15 cellular contexts compared by ENCODE assay signal in the genomic region with DNA sequence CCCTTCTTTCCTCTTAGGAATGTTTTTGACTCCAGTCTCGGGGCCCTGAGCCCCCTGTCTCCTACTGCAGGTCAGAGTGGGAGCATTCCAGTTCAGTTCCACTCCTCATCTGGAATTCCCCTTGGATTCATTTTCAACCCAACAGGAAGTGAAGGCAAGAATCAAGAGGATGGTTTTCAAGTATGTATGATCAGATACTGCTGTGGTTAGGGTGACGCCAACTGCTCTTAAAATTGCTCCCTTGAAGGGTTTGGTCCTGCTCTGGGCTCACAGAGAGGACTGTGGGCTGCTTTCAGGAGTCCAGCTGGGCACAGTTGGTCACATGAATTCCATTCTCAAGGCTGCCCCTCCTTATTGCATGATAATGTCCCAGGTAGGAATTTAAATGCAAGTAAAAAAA. TPM values are rescaled to one million over a fixed set of nuclear protein-coding genes. Genes with fewer than 3 reads are reported as not detected.
DNase-seq lines count a peak whose midpoint lies in the region; ATAC-seq and TF ChIP-seq lines count a peak whose summit lies in the region.
"Had no signal": no experiment of that assay in that cellular context is flagged by ENCODE, and none has a peak within 500 bp of the region (broad histone marks: within the 10 kb centered on the region; RNA-seq: fewer than 3 reads in every experiment).

No MANE protein-coding gene starts in this region.

- peaks cover 5% of the 10 kb centered on the region; the same call in 1 of the 2 replicates for H3F3A ChIP-seq in Loucy (ENCODE audit: low read depth)

- H4K20me1 ChIP-seq in Loucy (ENCODE audit: insufficient read depth, low read length, poor library complexity, severe bottlenecking) (no peaks in the 10 kb centered on the region), fibroblast of lung (ENCODE audit: control insufficient read depth, extremely low read depth, insufficient read depth, low read length) (no peaks in the 10 kb centered on the region)

- no peaks in the 10 kb centered on the region for H3K36me3 ChIP-seq in Loucy (ENCODE audit: insufficient read depth, low read length)
- no peaks in the 10 kb centered on the region for H3K36me3 ChIP-seq in fibroblast of lung (ENCODE audit: control insufficient read depth, insufficient read depth, low read length)
- H3K36me3 ChIP-seq: thoracic aorta had no signal

- no peak for ATAC-seq in stimulated activated effector memory CD8-positive, alpha-beta T cell treated with anti-CD3 and anti-CD28 coated beads, Interleukin-12 subunit alpha, Interleukin-12 subunit beta, amount 100 ng/mL, for 72 hours
- ATAC-seq: activated naive CD8-positive, alpha-beta T cell treated with anti-CD3 and anti-CD28 coated beads, Interleukin-2, amount 50 U/mL, for 24 hours; K562 had no signal

- H2AFZ ChIP-seq in Loucy (ENCODE audit: low read length) = no peak overlapping the region
- H2AFZ ChIP-seq in fibroblast of lung (ENCODE audit: low read length) = no peak overlapping the region

- H3K9me3 Mint-ChIP-seq in stimulated activated effector memory CD8-positive, alpha-beta T cell treated with anti-CD3 and anti-CD28 coated beads, Interleukin-12 subunit alpha, Interleukin-12 subunit beta, amount 100 ng/mL, for 72 hours = no peaks in the 10 kb centered on the region
- H3K9me3 Mint-ChIP-seq: activated naive CD8-positive, alpha-beta T cell treated with anti-CD3 and anti-CD28 coated beads, Interleukin-2, amount 50 U/mL, for 24 hours; nephron progenitor cell had no signal

- no peaks in the 10 kb centered on the region for H3K4me1 Mint-ChIP-seq in stimulated activated effector memory CD8-positive, alpha-beta T cell treated with anti-CD3 and anti-CD28 coated beads, Interleukin-12 subunit alpha, Interleukin-12 subunit beta, amount 100 ng/mL, for 72 hours

- H3K9ac ChIP-seq in Loucy (ENCODE audit: low read depth, low read length, poor library complexity, severe bottlenecking) = no peak overlapping the region
- H3K9ac ChIP-seq in fibroblast of lung (ENCODE audit: insufficient read depth, low read length) = no peak overlapping the region

- H3K4me3 ChIP-seq in Loucy (ENCODE audit: low read length, poor library complexity, severe bottlenecking) (no peak overlapping the region), fibroblast of lung (replicated peaks in 1 of 4; ENCODE audit: control extremely low read depth in 1 of 4, insufficient read depth in 1 of 4, low read depth in 3 of 4, low read length in 4 of 4) (no peak overlapping the region)
- H3K4me3 ChIP-seq: K562, skin epidermis, thoracic aorta had no signal

- no peaks in the 10 kb centered on the region for H3K36me3 Mint-ChIP-seq in stimulated activated effector memory CD8-positive, alpha-beta T cell treated with anti-CD3 and anti-CD28 coated beads, Interleukin-12 subunit alpha, Interleukin-12 subunit beta, amount 100 ng/mL, for 72 hours

- no peaks in the 10 kb centered on the region for H3K9me2 ChIP-seq in Loucy (replicated peaks; ENCODE audit: low read depth, low read length)

- peak overlapping the region; percentile 40 for H3K27ac Mint-ChIP-seq in stimulated activated effector memory CD8-positive, alpha-beta T cell treated with anti-CD3 and anti-CD28 coated beads, Interleukin-12 subunit alpha, Interleukin-12 subunit beta, amount 100 ng/mL, for 72 hours
- H3K27ac Mint-ChIP-seq: activated naive CD8-positive, alpha-beta T cell treated with anti-CD3 and anti-CD28 coated beads, Interleukin-2, amount 50 U/mL, for 24 hours; nephron progenitor cell had no signal

- no peak overlapping the region for H3K27ac ChIP-seq in fibroblast of lung (ENCODE audit: insufficient read depth, low read length)
- H3K27ac ChIP-seq: thoracic aorta had no signal

- H3K79me2 ChIP-seq in Loucy (ENCODE audit: insufficient read depth, low read length) (no peaks in the 10 kb centered on the region), fibroblast of lung (ENCODE audit: control insufficient read depth, insufficient read depth, low read length) (no peaks in the 10 kb centered on the region)

- no peak overlapping the region for H3K4me3 Mint-ChIP-seq in stimulated activated effector memory CD8-positive, alpha-beta T cell treated with anti-CD3 and anti-CD28 coated beads, Interleukin-12 subunit alpha, Interleukin-12 subunit beta, amount 100 ng/mL, for 72 hours
- H3K4me3 Mint-ChIP-seq: activated naive CD8-positive, alpha-beta T cell treated with anti-CD3 and anti-CD28 coated beads, Interleukin-2, amount 50 U/mL, for 24 hours; nephron progenitor cell had no signal

- in situ Hi-C loops in GM13976 (cut with MboI; ENCODE audit: low sequenced_read_pairs, unreplicated experiment) = no loop called here

- TF ChIP-seq CTCF in GM13976 (IDR thresholded peaks at IDR 0.05; ENCODE audit: borderline replicate concordance, control extremely low read depth, extremely low read depth, insufficient read depth, missing control alignments) (no peak), Loucy (conservative IDR thresholded peaks at IDR 0.05; ENCODE audit: low read length) (no peak), fibroblast of lung (conservative IDR thresholded peaks at IDR 0.05 in 1 of 2, IDR thresholded peaks at IDR 0.05 in 1 of 2; ENCODE audit: low read depth in 1 of 2, low read length in 2 of 2) (no peak)

- H3K27me3 ChIP-seq in Loucy (ENCODE audit: insufficient read depth, low read length, poor library complexity, severe bottlenecking) (no peaks in the 10 kb centered on the region), fibroblast of lung (ENCODE audit: control insufficient read depth, insufficient read depth, low read length) (no peaks in the 10 kb centered on the region)

- DNase-seq in GM13976 (ENCODE audit: low spot score) = peak; percentile 50
- peak; percentile 18 to 93 for DNase-seq in fibroblast of lung (ENCODE audit: low read depth in 2 of 2)
- DNase-seq in stimulated activated effector memory CD8-positive, alpha-beta T cell treated with anti-CD3 and anti-CD28 coated beads, Interleukin-12 subunit alpha, Interleukin-12 subunit beta, amount 100 ng/mL, for 72 hours (ENCODE audit: low spot score in 2 of 2) = no peak
- DNase-seq in NCI-H2227 (lab: John Stamatoyannopoulos, UW; ENCODE audit: unreplicated experiment) = no peak
- DNase-seq in activated T-cell treated with anti-CD3 and anti-CD28 coated beads, Interleukin-2, amount 50 U/mL, for 1 hour = no peak
- DNase-seq in midbrain (lab: John Stamatoyannopoulos, UW) = no peak
- DNase-seq: activated naive CD8-positive, alpha-beta T cell treated with anti-CD3 and anti-CD28 coated beads, Interleukin-2, amount 50 U/mL, for 24 hours; NCI-H1930; nephron progenitor cell had no signal

- no peaks in the 10 kb centered on the region for H3K9me3 ChIP-seq in Loucy (ENCODE audit: insufficient read depth, low read depth, low read length)
- H3K9me3 ChIP-seq in fibroblast of lung (ENCODE audit: control insufficient read depth, insufficient read depth, low read depth, low read length) = no peaks in the 10 kb centered on the region
- H3K9me3 ChIP-seq: thoracic aorta had no signal

- H3K4me1 ChIP-seq in Loucy (ENCODE audit: insufficient read depth, low read length, poor library complexity, severe bottlenecking) (peaks cover 43% of the 10 kb centered on the region), fibroblast of lung (ENCODE audit: control insufficient read depth, extremely low read depth, insufficient read depth, low read length) (peaks cover 22% of the 10 kb centered on the region)

- peak overlapping the region; percentile 35 for H3K4me2 ChIP-seq in Loucy (ENCODE audit: low read depth, low read length, poor library complexity, severe bottlenecking)
- no peak overlapping the region for H3K4me2 ChIP-seq in fibroblast of lung (ENCODE audit: extremely low read depth, insufficient read depth, low read length)

RNA-seq across cellular contexts. Expression of a gene that starts 22.1 kb away (rescaled TPM):
- total RNA-seq in fibroblast of lung = under 0.01 and 0.17 TPM in 2 replicates
- polyA plus RNA-seq in fibroblast of lung = 0.03 and 0.11 TPM in 2 replicates
- 0.07 and 0.20 TPM in 2 replicates for polyA plus RNA-seq in fibroblast of lung (2012)
- polyA minus RNA-seq in fibroblast of lung (ENCODE audit: low replicate concordance) = not detected in 2 replicates
- total RNA-seq: dermis microvascular lymphatic vessel endothelial cell, K562, SK-MEL-5 had no signal
- polyA plus RNA-seq: K562 had no signal

Comparison
In these comparisons a context has a peak if more than half of its experiments do, and no peak if none do; other contexts are left out.
1. DNase-seq: peak in GM13976 (single experiment) and fibroblast of lung (2 of 2); none in stimulated activated effector memory CD8-positive, alpha-beta T cell treated with anti-CD3 and anti-CD28 coated beads, Interleukin-12 subunit alpha, Interleukin-12 subunit beta, amount 100 ng/mL, for 72 hours (0 of 2), NCI-H2227 (single experiment), activated T-cell treated with anti-CD3 and anti-CD28 coated beads, Interleukin-2, amount 50 U/mL, for 1 hour (single experiment) and midbrain (single experiment).